Comparison of ENCODE assay signal across 26 cellular contexts in the genomic region with DNA sequence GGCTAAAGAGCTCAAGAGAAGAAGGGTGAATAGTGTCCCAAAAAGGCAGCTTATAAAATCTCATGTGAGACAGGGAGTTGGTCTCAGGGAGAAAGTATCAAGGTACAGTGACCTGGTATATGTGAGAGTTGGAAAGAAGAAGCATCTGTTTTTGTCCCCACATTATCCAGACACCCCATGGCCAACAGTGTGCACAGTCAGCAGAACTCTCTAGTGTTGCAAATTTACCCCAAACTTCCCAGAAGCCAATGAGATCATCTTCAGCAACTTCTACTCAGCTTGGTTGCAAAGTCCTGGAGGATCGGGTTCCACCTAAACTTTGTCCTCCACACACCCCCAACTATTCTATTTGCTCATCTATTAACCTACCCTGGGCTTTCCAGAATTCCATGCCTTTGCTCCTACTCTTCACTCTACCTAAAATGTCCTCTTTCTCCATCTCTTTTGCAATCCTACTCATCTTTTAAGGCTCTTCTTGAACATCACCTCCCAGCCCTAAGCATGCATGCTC.
"Had no signal": no experiment of that assay in that cellular context is flagged by ENCODE, and none has a peak within 500 bp of the region (broad histone marks: within the 10 kb centered on the region; RNA-seq: fewer than 3 reads in every experiment).

No MANE protein-coding gene starts in this region.

- DNase-seq: activated CD4-positive, alpha-beta T cell treated with anti-CD3 and anti-CD28 coated beads, Interleukin-2, amount 10 ng/mL, durations not matched to agents 7 days and 5 days; activated CD8-positive, alpha-beta T cell treated with anti-CD3 and anti-CD28 coated beads for 36 hours; activated naive CD4-positive, alpha-beta T cell treated with Interleukin-2 at 50 U/mL for 16 hours; activated naive CD8-positive, alpha-beta T cell treated with anti-CD3 and anti-CD28 coated beads for 36 hours; activated T-cell treated with anti-CD3 and anti-CD28 coated beads, Interleukin-2, amount 50 U/mL, for 1 hour; amygdala; cerebellar nuclear complex; endodermal cell; left colon; midbrain; natural killer cell; retina; sigmoid colon; stimulated activated CD4-positive, alpha-beta T cell treated with anti-CD3 and anti-CD28 coated beads, Interleukin-15, amount 100 ng/mL, for 24 hours; stimulated activated CD4-positive, alpha-beta T cell treated with anti-CD3 and anti-CD28 coated beads, Interleukin-4, amount 100 ng/mL, for 1 hour; stimulated activated naive CD8-positive, alpha-beta T cell treated with anti-CD3 and anti-CD28 coated beads, Interleukin-15, Interleukin-2, amounts not matched to agents 100 U/mL and 50 U/mL, for 24 hours; tibial artery had no signal

- H3K27ac ChIP-seq: coronary artery, epithelial cell of prostate, sigmoid colon, tibial artery, vagina, VCaP had no signal

- H3K4me2 ChIP-seq: smooth muscle cell had no signal

- H3K4me1 Mint-ChIP-seq: activated naive CD8-positive, alpha-beta T cell treated with anti-CD3 and anti-CD28 coated beads for 36 hours; endodermal cell; natural killer cell had no signal

- FAIRE-seq: bronchial epithelial cell, keratinocyte had no signal

- H3K27ac Mint-ChIP-seq: activated CD4-positive, alpha-beta T cell treated with anti-CD3 and anti-CD28 coated beads, Interleukin-2, amount 10 ng/mL, durations not matched to agents 7 days and 5 days; activated CD8-positive, alpha-beta T cell treated with anti-CD3 and anti-CD28 coated beads for 36 hours; activated naive CD8-positive, alpha-beta T cell treated with anti-CD3 and anti-CD28 coated beads for 36 hours; endodermal cell; natural killer cell; progenitor cell of endocrine pancreas had no signal

- H3K9me3 ChIP-seq: sigmoid colon, tibial artery, vagina had no signal

- H3K27me3 ChIP-seq: sigmoid colon, tibial artery, vagina had no signal

- H3K4me1 ChIP-seq: sigmoid colon, tibial artery, vagina had no signal

- H3K4me3 Mint-ChIP-seq: activated CD4-positive, alpha-beta T cell treated with anti-CD3 and anti-CD28 coated beads, Interleukin-2, amount 10 ng/mL, durations not matched to agents 7 days and 5 days; activated CD8-positive, alpha-beta T cell treated with anti-CD3 and anti-CD28 coated beads for 36 hours; activated naive CD8-positive, alpha-beta T cell treated with anti-CD3 and anti-CD28 coated beads for 36 hours; endodermal cell; natural killer cell had no signal

- ATAC-seq: activated CD4-positive, CD25-positive, alpha-beta regulatory T cell treated with anti-CD3 and anti-CD28 coated beads, Interleukin-2, amount 50 U/mL, for 24 hours; activated CD8-positive, alpha-beta T cell treated with anti-CD3 and anti-CD28 coated beads for 36 hours; left colon; natural killer cell; stimulated activated naive CD8-positive, alpha-beta T cell treated with anti-CD3 and anti-CD28 coated beads, Interleukin-15, Interleukin-2, amounts not matched to agents 100 U/mL and 50 U/mL, for 24 hours had no signal

- H3K4me3 ChIP-seq: coronary artery, sigmoid colon, smooth muscle cell, tibial artery, vagina had no signal

- H3K27me3 Mint-ChIP-seq: activated CD4-positive, alpha-beta T cell treated with anti-CD3 and anti-CD28 coated beads, Interleukin-2, amount 10 ng/mL, durations not matched to agents 7 days and 5 days; activated CD8-positive, alpha-beta T cell treated with anti-CD3 and anti-CD28 coated beads for 36 hours; activated naive CD8-positive, alpha-beta T cell treated with anti-CD3 and anti-CD28 coated beads for 36 hours; progenitor cell of endocrine pancreas had no signal
